In genomic region chr19:29635963-29636362, GRCh38 we compare ENCODE assay signal across 22 cellular contexts. TPM values are rescaled to one million over a fixed set of nuclear protein-coding genes. Genes with fewer than 3 reads are reported as not detected.
DNase-seq lines count a peak whose midpoint lies in the region; ATAC-seq, FAIRE-seq and TF ChIP-seq lines count a peak whose summit lies in the region.
"Had no signal": no experiment of that assay in that cellular context is flagged by ENCODE, and none has a peak within 500 bp of the region (broad histone marks: within the 10 kb centered on the region; RNA-seq: fewer than 3 reads in every experiment).

No MANE protein-coding gene starts in this region.

- H3K4me3 Mint-ChIP-seq in activated CD4-positive, alpha-beta T cell treated with anti-CD3 and anti-CD28 coated beads for 36 hours: no peak overlapping the region
- H3K4me3 Mint-ChIP-seq: CD4-positive, CD25-positive, alpha-beta regulatory T cell; HFFc6 had no signal

- no peak overlapping the region for H3K4me2 ChIP-seq in HepG2 (ENCODE audit: low read depth, low read length)
- no peak overlapping the region for H3K4me2 ChIP-seq in mesenchymal stem cell (ENCODE audit: low read length, poor library complexity, severe bottlenecking)

- no peak overlapping the region for H3K4me3 ChIP-seq in HepG2 (replicated peaks in 1 of 3; ENCODE audit: insufficient read depth in 1 of 3, low read depth in 2 of 3, low read length in 3 of 3)
- H3K4me3 ChIP-seq in right lobe of liver: no peak overlapping the region
- H3K4me3 ChIP-seq in bronchial epithelial cell (ENCODE audit: low read depth, low read length): no peak overlapping the region
- H3K4me3 ChIP-seq in mesenchymal stem cell (ENCODE audit: insufficient read depth in 1 of 2, low read depth in 1 of 2, low read length in 2 of 2): no peak overlapping the region
- no peak overlapping the region for H3K4me3 ChIP-seq in heart left ventricle
- H3K4me3 ChIP-seq: GM23248, K562 had no signal

- H3K18ac ChIP-seq in mesenchymal stem cell (ENCODE audit: low read depth in 1 of 2, low read length in 2 of 2): no peak overlapping the region

- no peak overlapping the region for H2BK5ac ChIP-seq in mesenchymal stem cell (ENCODE audit: low read depth, low read length, poor library complexity, severe bottlenecking)

- no peak overlapping the region for H4K8ac ChIP-seq in mesenchymal stem cell (ENCODE audit: low read length)

- peak overlapping the region; percentile 18 for H4K91ac ChIP-seq in mesenchymal stem cell (ENCODE audit: low read length)

- H3K27ac ChIP-seq in HepG2 (ENCODE audit: extremely low read length, insufficient read depth, low read length) (no peak overlapping the region), right lobe of liver (no peak overlapping the region), mesenchymal stem cell (ENCODE audit: low read length, poor library complexity, severe bottlenecking) (no peak overlapping the region), heart left ventricle (no peak overlapping the region)
- H3K27ac ChIP-seq: 22Rv1, GM23248, HL-60 had no signal

- H3K79me2 ChIP-seq in HepG2 (ENCODE audit: insufficient read depth, low read length): no peaks in the 10 kb centered on the region

- H3K4me1 ChIP-seq in HepG2 (ENCODE audit: insufficient read depth, low read length) (no peaks in the 10 kb centered on the region), right lobe of liver (no peaks in the 10 kb centered on the region), mesenchymal stem cell (ENCODE audit: control insufficient read depth, insufficient read depth, low read depth, low read length) (no peaks in the 10 kb centered on the region), heart left ventricle (no peaks in the 10 kb centered on the region)

- no peak for DNase-seq in HepG2 (ENCODE audit: low spot score)
- no peak for DNase-seq in right lobe of liver
- DNase-seq in bronchial epithelial cell (ENCODE audit: low read depth): no peak
- DNase-seq in mesenchymal stem cell: no peak
- no peak for DNase-seq in activated CD4-positive, alpha-beta T cell treated with anti-CD3 and anti-CD28 coated beads for 36 hours
- DNase-seq in stimulated activated CD4-positive, alpha-beta T cell treated with anti-CD3 and anti-CD28 coated beads, Interleukin-4, amount 100 ng/mL, for 24 hours: no peak
- DNase-seq in heart left ventricle: no peak
- DNase-seq: C1 segment of cervical spinal cord; CD4-positive, CD25-positive, alpha-beta regulatory T cell; DMS153; DMS79; GDM1; GM23248; HCEC 1CT; HFFc6; IMR-90 had no signal

- no peaks in the 10 kb centered on the region for H3K4me1 Mint-ChIP-seq in activated CD4-positive, alpha-beta T cell treated with anti-CD3 and anti-CD28 coated beads for 36 hours
- H3K4me1 Mint-ChIP-seq: CD4-positive, CD25-positive, alpha-beta regulatory T cell had no signal

- ATAC-seq in HepG2 (no peak), right lobe of liver (no peak), heart left ventricle (no peak)
- no peak for ATAC-seq in activated CD4-positive, alpha-beta T cell treated with anti-CD3 and anti-CD28 coated beads for 36 hours

- CTCF ChIA-PET in HepG2 (lab: Yijun Ruan, JAX; ENCODE audit: low intra/inter-chr PET ratio, low total read pairs): no interaction called here
- CTCF ChIA-PET in activated CD4-positive, alpha-beta T cell treated with anti-CD3 and anti-CD28 coated beads for 36 hours (lab: Charles Lee): interaction anchor here (3.5 kb wide), 1 partner anchor 25 kb away, joined by 12 read pairs; no protein-coding TSS in a partner anchor

- H2BK12ac ChIP-seq in mesenchymal stem cell (ENCODE audit: low read length in 2 of 2): no peak overlapping the region

- no peak overlapping the region for H3K23ac ChIP-seq in mesenchymal stem cell (ENCODE audit: low read length in 2 of 2)

- H3K9ac ChIP-seq in HepG2 (ENCODE audit: insufficient read depth, low read depth, low read length) (no peak overlapping the region), mesenchymal stem cell (ENCODE audit: low read length) (no peak overlapping the region)
- H3K9ac ChIP-seq: GM23248 had no signal

- POLR2A ChIA-PET in HepG2 (lab: Yijun Ruan, JAX): no interaction called here
- POLR2A ChIA-PET in activated CD4-positive, alpha-beta T cell treated with anti-CD3 and anti-CD28 coated beads for 36 hours (lab: Charles Lee): no interaction called here

- TF ChIP-seq CTCF in HepG2 (CRISPR knock-in tag; IDR thresholded peaks at IDR 0.05) (no peak), right lobe of liver (IDR thresholded peaks at IDR 0.05) (no peak), bronchial epithelial cell (IDR thresholded peaks at IDR 0.05; ENCODE audit: insufficient read depth, low read length, severe bottlenecking) (no peak), heart left ventricle (IDR thresholded peaks at IDR 0.05) (no peak)

- H3K27me3 Mint-ChIP-seq in activated CD4-positive, alpha-beta T cell treated with anti-CD3 and anti-CD28 coated beads for 36 hours: no peaks in the 10 kb centered on the region

- no peaks in the 10 kb centered on the region for H3K79me1 ChIP-seq in mesenchymal stem cell (replicated peaks; ENCODE audit: low read length, poor library complexity, severe bottlenecking)

- no TSS peak for BruUV-seq in HepG2 (replicated peaks; lab: Mats Ljungman, UMichigan)

- H3K4ac ChIP-seq in mesenchymal stem cell (ENCODE audit: low read depth in 1 of 2, low read length in 2 of 2): no peak overlapping the region

- no peak overlapping the region for H3K27ac Mint-ChIP-seq in activated CD4-positive, alpha-beta T cell treated with anti-CD3 and anti-CD28 coated beads for 36 hours
- H3K27ac Mint-ChIP-seq: HFFc6 had no signal

- H3K14ac ChIP-seq in mesenchymal stem cell (ENCODE audit: low read length in 2 of 2): no peak overlapping the region

- intact Hi-C loops in HepG2 (cut with micrococcal nuclease; ENCODE audit: unreplicated experiment) (no loop called here), right lobe of liver (cut with DNase I) (no loop called here), heart left ventricle (cut with DNase I) (no loop called here)
- intact Hi-C loops in activated CD4-positive, alpha-beta T cell treated with anti-CD3 and anti-CD28 coated beads for 36 hours (cut with DNase I, micrococcal nuclease): no loop called here

- H3K9me3 ChIP-seq in HepG2 (ENCODE audit: low read length) (no peaks in the 10 kb centered on the region), right lobe of liver (no peaks in the 10 kb centered on the region), mesenchymal stem cell (ENCODE audit: control insufficient read depth, low read length) (peaks cover 4% of the 10 kb centered on the region), heart left ventricle (peaks cover 0 to 6% (median 0%) of the 10 kb centered on the region in 12 donors)

- no peaks in the 10 kb centered on the region for H3K36me3 Mint-ChIP-seq in activated CD4-positive, alpha-beta T cell treated with anti-CD3 and anti-CD28 coated beads for 36 hours (ENCODE audit: low read depth)
- H3K36me3 Mint-ChIP-seq: CD4-positive, CD25-positive, alpha-beta regulatory T cell had no signal

- H3K27me3 ChIP-seq in HepG2 (ENCODE audit: control insufficient read depth in 1 of 2, insufficient read depth in 2 of 2, low read length in 2 of 2) (peaks cover 1 to 9% of the 10 kb centered on the region in 2 experiments; a peak in 3 of 5 replicates), right lobe of liver (no peaks in the 10 kb centered on the region), bronchial epithelial cell (ENCODE audit: control insufficient read depth, insufficient read depth, low read length) (no peaks in the 10 kb centered on the region), mesenchymal stem cell (ENCODE audit: control insufficient read depth in 1 of 2, insufficient read depth in 1 of 2, low read length in 2 of 2) (peaks cover 7 to 12% of the 10 kb centered on the region in 2 experiments), heart left ventricle (no peaks in the 10 kb centered on the region)

- in situ Hi-C loops in HepG2 (cut with HindIII; ENCODE audit: extremely low pct_ligation_motif_present, low pct_unique_long_range_greater_than_20kb): no loop called here

- H2BK15ac ChIP-seq in mesenchymal stem cell (ENCODE audit: low read depth, poor library complexity, severe bottlenecking): no peak overlapping the region

- no peaks in the 10 kb centered on the region for H4K20me1 ChIP-seq in HepG2 (ENCODE audit: insufficient read depth, low read length)

- no peaks in the 10 kb centered on the region for H3K9me3 Mint-ChIP-seq in activated CD4-positive, alpha-beta T cell treated with anti-CD3 and anti-CD28 coated beads for 36 hours (ENCODE audit: low read depth)
- H3K9me3 Mint-ChIP-seq: HFFc6 had no signal

- H2AFZ ChIP-seq in HepG2 (ENCODE audit: low read length) (no peak overlapping the region), mesenchymal stem cell (ENCODE audit: low read depth, low read length) (no peak overlapping the region)
- H2AFZ ChIP-seq: GM23248 had no signal

- no peak for TF ChIP-seq RAD21 in HepG2 (CRISPR knock-in tag; IDR thresholded peaks at IDR 0.05)

- H2AK5ac ChIP-seq in mesenchymal stem cell (ENCODE audit: low read length, severe bottlenecking): no peak overlapping the region

- FAIRE-seq in HepG2 (lab: Jason Lieb, UNC) (no peak), bronchial epithelial cell (lab: Jason Lieb, UNC) (peak; percentile 75)
- FAIRE-seq: GM12892, GM18507, K562 had no signal

- no peak overlapping the region for H2BK120ac ChIP-seq in mesenchymal stem cell (ENCODE audit: low read depth, low read length)

- TF ChIP-seq POLR2A in HepG2 (IDR thresholded peaks at IDR 0.05; ENCODE audit: insufficient read depth in 1 of 2, low read depth in 2 of 2, low read length in 2 of 2) (no peak), right lobe of liver (IDR thresholded peaks at IDR 0.05) (no peak), heart left ventricle (IDR thresholded peaks at IDR 0.05) (no peak)

- TF ChIP-seq EP300 in HepG2 (IDR thresholded peaks at IDR 0.05; ENCODE audit: low read depth in 2 of 2, low read length in 2 of 2) (no peak), HepG2 (CRISPR knock-in tag; IDR thresholded peaks at IDR 0.05; ENCODE audit: borderline replicate concordance) (no peak)

- WGBS in HepG2 (ENCODE audit: low lambda C conversion rate): 25% methylated on average over 6 of the region's 6 CpGs
- WGBS in right lobe of liver (ENCODE audit: insufficient coverage, low coverage, low lambda C conversion rate, missing lambda C conversion rate): 66% methylated on average over 3 of the region's 6 CpGs
- 83% methylated on average over 6 of the region's 6 CpGs for WGBS in mesenchymal stem cell
- WGBS in heart left ventricle, 4 donors: 80 to 85% (median 82%) methylated on average over 6 of the region's 6 CpGs

- no peaks in the 10 kb centered on the region for H3K36me3 ChIP-seq in HepG2 (replicated peaks in 1 of 2; ENCODE audit: control insufficient read depth in 1 of 2, insufficient read depth in 2 of 2, low read length in 2 of 2)
- H3K36me3 ChIP-seq in right lobe of liver: no peaks in the 10 kb centered on the region
- no peaks in the 10 kb centered on the region for H3K36me3 ChIP-seq in bronchial epithelial cell (ENCODE audit: control insufficient read depth, insufficient read depth, low read length)
- no peaks in the 10 kb centered on the region for H3K36me3 ChIP-seq in mesenchymal stem cell (ENCODE audit: control insufficient read depth in 1 of 2, insufficient read depth in 2 of 2, low read depth in 1 of 2, low read length in 2 of 2)
- H3K36me3 ChIP-seq in heart left ventricle: no peaks in the 10 kb centered on the region

RNA-seq across cellular contexts. Expression of gene PLEKHF1, which starts 29.3 kb away (rescaled TPM):
- total RNA-seq in HepG2 (2016; rRNA removed; fragmentation: Illumina TruSeq; extraction: Trizol) (3.2 and 3.8 TPM in 2 replicates), right lobe of liver (10 to 100 TPM in 2 of 6 experiments, 1 to 10 TPM in 4; 5.6 to 13.8 (median 9.8) TPM), bronchial epithelial cell (11.9 and 23.4 TPM in 2 replicates), heart left ventricle (10 to 100 TPM in 8 of 9 donors, 1 to 10 TPM in 1; 7.8 to 46.1 (median 17.5) TPM)
- 1.5 TPM in 2 replicates for total RNA-seq in HepG2 (2016; cell fraction: cytosol; rRNA removed; fragmentation: Illumina TruSeq; extraction: Trizol; ENCODE audit: low read depth)
- 3.0 and 4.1 TPM in 2 replicates for total RNA-seq in HepG2 (2016; cell fraction: insoluble cytoplasmic fraction; rRNA removed; fragmentation: Illumina TruSeq; extraction: Trizol)
- total RNA-seq in HepG2 (2016; cell fraction: membrane; rRNA removed; fragmentation: Illumina TruSeq; extraction: Trizol): 2.6 and 2.8 TPM in 2 replicates
- total RNA-seq in HepG2 (2016; cell fraction: nucleus; rRNA removed; fragmentation: Illumina TruSeq; extraction: Trizol): 1.9 and 2.3 TPM in 2 replicates
- polyA plus RNA-seq in HepG2 (2011; rRNA removed) (2.9 TPM in 2 replicates), heart left ventricle (10 to 100 TPM; 38.6 to 42.0 TPM)
- polyA plus RNA-seq in HepG2 (2011; cell fraction: cytosol; rRNA removed): 1.7 and 4.1 TPM in 2 replicates
- polyA plus RNA-seq in HepG2 (2011; cell fraction: nucleus; rRNA removed): 3.9 and 4.0 TPM in 2 replicates
- 0.71 and 1.4 TPM in 2 replicates for polyA plus RNA-seq in HepG2 (2012)
- 0.36 and 0.54 TPM in 2 replicates for polyA plus RNA-seq in HepG2 (2016; cell fraction: cytosol; fragmentation: Illumina TruSeq; extraction: Trizol; ENCODE audit: low read depth)
- 2.4 and 2.7 TPM in 2 replicates for polyA plus RNA-seq in HepG2 (2016; cell fraction: insoluble cytoplasmic fraction; fragmentation: Illumina TruSeq; extraction: Trizol; ENCODE audit: low read depth)
- polyA plus RNA-seq in HepG2 (2016; cell fraction: membrane; fragmentation: Illumina TruSeq; extraction: Trizol; ENCODE audit: low read depth): 1.1 and 1.4 TPM in 2 replicates
- 2.7 TPM in 2 replicates for polyA plus RNA-seq in HepG2 (2016; cell fraction: nucleus; fragmentation: Illumina TruSeq; extraction: Trizol; ENCODE audit: insufficient read depth, low read depth)
- polyA minus RNA-seq in HepG2 (2011; rRNA and poly(A)+ RNA removed; ENCODE audit: low replicate concordance): 2.0 and 6.9 TPM in 2 replicates
- 1.5 and 3.6 TPM in 2 replicates for polyA minus RNA-seq in HepG2 (2011; cell fraction: cytosol; rRNA and poly(A)+ RNA removed)
- polyA minus RNA-seq in HepG2 (2011; cell fraction: nucleus; rRNA and poly(A)+ RNA removed): 2.1 and 3.0 TPM in 2 replicates
- polyA plus RNA-seq in mesenchymal stem cell (2013, experiment 1 of 2): 3.8 TPM
- polyA plus RNA-seq in mesenchymal stem cell (2013, experiment 2 of 2): 3.8 TPM
- total RNA-seq in activated CD4-positive, alpha-beta T cell treated with anti-CD3 and anti-CD28 coated beads for 36 hours: 10 to 100 TPM; 25.4 to 26.6 TPM
- total RNA-seq: A673 had no signal

RNA-seq across cellular contexts. Expression of gene POP4, which starts 29.9 kb away (rescaled TPM):
- total RNA-seq in HepG2 (2016; rRNA removed; fragmentation: Illumina TruSeq; extraction: Trizol) (84.0 and 120 TPM in 2 replicates), right lobe of liver (10 to 100 TPM; 28.5 to 58.5 (median 34.8) TPM), bronchial epithelial cell (58.7 and 79.2 TPM in 2 replicates), heart left ventricle (10 to 100 TPM; 41.2 to 69.3 (median 51.1) TPM)
- total RNA-seq in HepG2 (2016; cell fraction: cytosol; rRNA removed; fragmentation: Illumina TruSeq; extraction: Trizol; ENCODE audit: low read depth): 26.0 and 27.8 TPM in 2 replicates
- 84.6 and 128 TPM in 2 replicates for total RNA-seq in HepG2 (2016; cell fraction: insoluble cytoplasmic fraction; rRNA removed; fragmentation: Illumina TruSeq; extraction: Trizol)
- total RNA-seq in HepG2 (2016; cell fraction: membrane; rRNA removed; fragmentation: Illumina TruSeq; extraction: Trizol): 37.0 and 39.3 TPM in 2 replicates
- 39.0 and 42.5 TPM in 2 replicates for total RNA-seq in HepG2 (2016; cell fraction: nucleus; rRNA removed; fragmentation: Illumina TruSeq; extraction: Trizol)
- polyA plus RNA-seq in HepG2 (2011; rRNA removed) (29.4 and 32.2 TPM in 2 replicates), heart left ventricle (100 to 1,000 TPM in 1 of 2 donors, 10 to 100 TPM in 1; 55.1 to 157 TPM)
- 22.5 and 24.9 TPM in 2 replicates for polyA plus RNA-seq in HepG2 (2011; cell fraction: cytosol; rRNA removed)
- 46.3 and 51.2 TPM in 2 replicates for polyA plus RNA-seq in HepG2 (2011; cell fraction: nucleus; rRNA removed)
- polyA plus RNA-seq in HepG2 (2012): 24.1 and 24.4 TPM in 2 replicates
- polyA plus RNA-seq in HepG2 (2016; cell fraction: cytosol; fragmentation: Illumina TruSeq; extraction: Trizol; ENCODE audit: low read depth): 25.5 and 26.4 TPM in 2 replicates
- polyA plus RNA-seq in HepG2 (2016; cell fraction: insoluble cytoplasmic fraction; fragmentation: Illumina TruSeq; extraction: Trizol; ENCODE audit: low read depth): 117 and 122 TPM in 2 replicates
- polyA plus RNA-seq in HepG2 (2016; cell fraction: membrane; fragmentation: Illumina TruSeq; extraction: Trizol; ENCODE audit: low read depth): 29.0 and 32.5 TPM in 2 replicates
- 58.8 and 67.0 TPM in 2 replicates for polyA plus RNA-seq in HepG2 (2016; cell fraction: nucleus; fragmentation: Illumina TruSeq; extraction: Trizol; ENCODE audit: insufficient read depth, low read depth)
- polyA minus RNA-seq in HepG2 (2011; rRNA and poly(A)+ RNA removed; ENCODE audit: low replicate concordance): 23.6 and 67.1 TPM in 2 replicates
- 16.8 and 23.0 TPM in 2 replicates for polyA minus RNA-seq in HepG2 (2011; cell fraction: cytosol; rRNA and poly(A)+ RNA removed)
- 45.1 and 53.7 TPM in 2 replicates for polyA minus RNA-seq in HepG2 (2011; cell fraction: nucleus; rRNA and poly(A)+ RNA removed)
- polyA plus RNA-seq in mesenchymal stem cell (2013, experiment 1 of 2): 86.9 TPM
- 84.8 TPM for polyA plus RNA-seq in mesenchymal stem cell (2013, experiment 2 of 2)
- total RNA-seq in activated CD4-positive, alpha-beta T cell treated with anti-CD3 and anti-CD28 coated beads for 36 hours: 100 to 1,000 TPM; 101 to 136 TPM
